ENCODE assay signal across 17 cellular contexts in genomic region chr16:87894005-87894404, GRCh38. TPM values are rescaled to one million over a fixed set of nuclear protein-coding genes. Genes with fewer than 3 reads are reported as not detected.
DNase-seq lines count a peak whose midpoint lies in the region; ATAC-seq, FAIRE-seq and TF ChIP-seq lines count a peak whose summit lies in the region.
"Not testable (repeated sequence)": the region's sequence is repeated elsewhere in the genome, so short reads cannot be mapped to it uniquely, and the experiment has no call there.
"Had no signal": no experiment of that assay in that cellular context is flagged by ENCODE, and none has a peak within 500 bp of the region (broad histone marks: within the 10 kb centered on the region; RNA-seq: fewer than 3 reads in every experiment).

No MANE protein-coding gene starts in this region.

- H3K4me1 Mint-ChIP-seq in stimulated activated naive CD8-positive, alpha-beta T cell treated with anti-CD3 and anti-CD28 coated beads, Interleukin-15, Interleukin-2, amounts not matched to agents 100 ng/mL and 50 ng/mL, for 24 hours (ENCODE audit: low read depth), result peaks cover 54% of the 10 kb centered on the region

- H3K27ac Mint-ChIP-seq in stimulated activated naive CD8-positive, alpha-beta T cell treated with anti-CD3 and anti-CD28 coated beads, Interleukin-15, Interleukin-2, amounts not matched to agents 100 ng/mL and 50 ng/mL, for 24 hours, result peak overlapping the region; percentile 100

- TF ChIP-seq CTCF in A549 (IDR thresholded peaks at IDR 0.05); adrenal gland (IDR thresholded peaks at IDR 0.05); dorsolateral prefrontal cortex (IDR thresholded peaks at IDR 0.05 in 54 of 56, conservative IDR thresholded peaks at IDR 0.05 in 2 of 56; ENCODE audit: low read depth in 1 of 56, partially characterized antibody in 56 of 56); heart left ventricle (IDR thresholded peaks at IDR 0.05): not testable (repeated sequence)

- ATAC-seq in A549 (peak; percentile 48 to 66; a peak in 4 of 6 replicates), SK-N-SH treated with all-trans-retinoic acid at 6 μM for 48 hours (peak; percentile 92), heart left ventricle (peak; percentile 83 to 90 (median 84))

- not testable (repeated sequence) for TF ChIP-seq RAD21 in A549 (conservative IDR thresholded peaks at IDR 0.05 in 1 of 2, IDR thresholded peaks at IDR 0.05 in 1 of 2)

- not testable (repeated sequence) for H3K9me3 Mint-ChIP-seq in stimulated activated naive CD8-positive, alpha-beta T cell treated with anti-CD3 and anti-CD28 coated beads, Interleukin-15, Interleukin-2, amounts not matched to agents 100 ng/mL and 50 ng/mL, for 24 hours

- H3K36me3 Mint-ChIP-seq in stimulated activated naive CD8-positive, alpha-beta T cell treated with anti-CD3 and anti-CD28 coated beads, Interleukin-15, Interleukin-2, amounts not matched to agents 100 ng/mL and 50 ng/mL, for 24 hours (ENCODE audit: low read depth), result not testable (repeated sequence)

- not testable (repeated sequence) for H3K4me1 ChIP-seq in A549; adrenal gland (replicated peaks in 1 of 2)
- H3K4me1 ChIP-seq in heart left ventricle, result peaks cover 0 to 30% (median 0%) of the 10 kb centered on the region in 12 donors

- not testable (repeated sequence) for H3K27me3 Mint-ChIP-seq in stimulated activated naive CD8-positive, alpha-beta T cell treated with anti-CD3 and anti-CD28 coated beads, Interleukin-15, Interleukin-2, amounts not matched to agents 100 ng/mL and 50 ng/mL, for 24 hours

- not testable (repeated sequence) for TF ChIP-seq POLR2A in A549 (IDR thresholded peaks at IDR 0.05; ENCODE audit: low read length); adrenal gland (IDR thresholded peaks at IDR 0.05); heart left ventricle (IDR thresholded peaks at IDR 0.05)

- H3K4me2 ChIP-seq in A549, result not testable (repeated sequence)

- WGBS in A549 (ENCODE audit: missing lambda C conversion rate), result 75% methylated on average over 4 of the region's 4 CpGs
- 16 to 40% (median 23%) methylated on average over 4 of the region's 4 CpGs for WGBS in adrenal gland, 4 donors
- 35 to 56% (median 46%) methylated on average over 4 of the region's 4 CpGs for WGBS in heart left ventricle, 4 donors

- not testable (repeated sequence) for H3K4me3 ChIP-seq in A549, adrenal gland, dorsolateral prefrontal cortex, heart left ventricle

- H3K4me3 Mint-ChIP-seq in stimulated activated naive CD8-positive, alpha-beta T cell treated with anti-CD3 and anti-CD28 coated beads, Interleukin-15, Interleukin-2, amounts not matched to agents 100 ng/mL and 50 ng/mL, for 24 hours, result not testable (repeated sequence)

- POLR2A ChIA-PET in A549 (lab: Yijun Ruan, JAX), result not testable (repeated sequence)

- H3K27ac ChIP-seq in A549 (0 out of 6 replicates have a peak overlapping the region, but pooled peaks of 1 of the 2 experiments have one; percentile 18), adrenal gland (peak overlapping the region in 2 of 5 donors; percentile 26 to 46), dorsolateral prefrontal cortex (peak overlapping the region in 50 of 59 donors; percentile 7 to 88 (median 71)), heart left ventricle (peak overlapping the region in 6 of 12 donors; percentile 18 to 56 (median 44))

- not testable (repeated sequence) for H3K9me3 ChIP-seq in A549; adrenal gland (replicated peaks in 1 of 3); heart left ventricle

- not testable (repeated sequence) for H3K36me3 ChIP-seq in adrenal gland (replicated peaks in 1 of 2); heart left ventricle

- CTCF ChIA-PET in A549 (lab: Yijun Ruan, JAX), result interaction anchor here (0.8 to 2.8 kb wide), 3 partner anchors 16 to 125 kb away, joined by 3 to 9 read pairs (median 5); no protein-coding TSS in a partner anchor

- not testable (repeated sequence) for TF ChIP-seq EP300 in A549 (IDR thresholded peaks at IDR 0.05)

- FAIRE-seq in A549 (lab: Jason Lieb, UNC), result not testable (repeated sequence)

- intact Hi-C loops in adrenal gland (cut with DNase I); dorsolateral prefrontal cortex (cut with DNase I); heart left ventricle (cut with DNase I): not testable (repeated sequence)

- not testable (repeated sequence) for DNase-seq in A549 (ENCODE audit: low read depth in 1 of 2, low spot score in 1 of 2)
- peak; percentile 27 for DNase-seq in HCEC 1CT
- peak; percentile 38 to 76 (median 66) for DNase-seq in adrenal gland
- peak in 1 of 10 donors; percentile 92 for DNase-seq in dorsolateral prefrontal cortex
- peak in 1 of 5 donors; percentile 40 for DNase-seq in heart left ventricle
- DNase-seq in myocyte (ENCODE audit: low read depth), result peak; percentile 88

- not testable (repeated sequence) for H3K27me3 ChIP-seq in adrenal gland, dorsolateral prefrontal cortex, heart left ventricle

RNA-seq across cellular contexts. Expression of gene SLC7A5, which starts 24.7 kb away (rescaled TPM):
- polyA plus RNA-seq in A549 (2011; rRNA removed) (265 and 326 TPM in 2 replicates), A549 (2017; fragmentation: RNase III; extraction: RNeasy Plus Mini Kit Qiagen cat#74134 plus additional on column Dnase treatment) (903 to 1,096 TPM (median 972 TPM) in 3 replicates), adrenal gland (1 to 10 TPM; 1.6 to 3.7 (median 1.8) TPM), heart left ventricle (1 to 10 TPM; 3.2 to 5.4 TPM)
- polyA plus RNA-seq in A549 (2012; cell fraction: cytosol; rRNA removed), result 971 and 1,312 TPM in 2 replicates
- 1,440 and 1,925 TPM in 2 replicates for polyA plus RNA-seq in A549 (2012; cell fraction: nucleus; rRNA removed)
- 237 and 354 TPM in 2 replicates for polyA minus RNA-seq in A549 (2011; rRNA and poly(A)+ RNA removed)
- total RNA-seq in adrenal gland (1 to 10 TPM in 7 of 8 donors, under 1 TPM in 1; 0.69 to 6.4 (median 2.4) TPM), dorsolateral prefrontal cortex (100 to 1,000 TPM in 16 of 120 experiments, 10 to 100 TPM in 104; 37.8 to 157 (median 74.3) TPM), heart left ventricle (10 to 100 TPM in 1 of 9 donors, 1 to 10 TPM in 8; 1.7 to 12.2 (median 3.0) TPM), myocyte (47.1 and 48.6 TPM in 2 replicates)
- polyA plus RNA-seq in myocyte (2012), result 469 TPM

RNA-seq across cellular contexts. Expression of gene CA5A, which starts 42.3 kb away (rescaled TPM):
- not detected in 2 replicates for polyA plus RNA-seq in A549 (2011; rRNA removed)
- not detected in 2 replicates for polyA plus RNA-seq in A549 (2012; cell fraction: cytosol; rRNA removed)
- polyA plus RNA-seq in A549 (2012; cell fraction: nucleus; rRNA removed), result not detected in 2 replicates
- polyA plus RNA-seq in A549 (2017; fragmentation: RNase III; extraction: RNeasy Plus Mini Kit Qiagen cat#74134 plus additional on column Dnase treatment), result not detected in 3 replicates
- polyA minus RNA-seq in A549 (2011; rRNA and poly(A)+ RNA removed), result not detected in 2 replicates
- total RNA-seq in adrenal gland, result under 1 TPM in 1 of 8 donors, not detected in 7; 0.56 TPM
- polyA plus RNA-seq in adrenal gland, result not detected
- total RNA-seq in dorsolateral prefrontal cortex, result 1 to 10 TPM in 22 of 120 experiments, under 1 TPM in 64, not detected in 34; 0.06 to 2.7 (median 0.56) TPM
- under 1 TPM in 2 of 9 donors, not detected in 7; 0.25 to 0.44 TPM for total RNA-seq in heart left ventricle
- under 1 TPM in 1 of 2 donors, not detected in 1; 0.08 TPM for polyA plus RNA-seq in heart left ventricle
- total RNA-seq in myocyte, result not detected in 2 replicates
- polyA plus RNA-seq in myocyte (2012), result not detected
- total RNA-seq: activated CD4-positive, alpha-beta memory T cell treated with anti-CD3 and anti-CD28 coated beads for 36 hours; CD8-positive, alpha-beta T cell; Daoy; dermis microvascular lymphatic vessel endothelial cell; glomerular endothelial cell; mesenteric fat pad; PC-3; subcutaneous adipose tissue; upper lobe of right lung had no signal

RNA-seq across cellular contexts. Expression of gene BANP, which starts 57.2 kb away (rescaled TPM):
- 17.1 and 18.1 TPM in 2 replicates for polyA plus RNA-seq in A549 (2011; rRNA removed)
- polyA plus RNA-seq in A549 (2012; cell fraction: cytosol; rRNA removed), result 26.4 and 27.3 TPM in 2 replicates
- 52.3 and 59.7 TPM in 2 replicates for polyA plus RNA-seq in A549 (2012; cell fraction: nucleus; rRNA removed)
- polyA plus RNA-seq in A549 (2017; fragmentation: RNase III; extraction: RNeasy Plus Mini Kit Qiagen cat#74134 plus additional on column Dnase treatment), result 13.6 to 17.2 TPM (median 16.5 TPM) in 3 replicates
- polyA minus RNA-seq in A549 (2011; rRNA and poly(A)+ RNA removed), result 30.8 and 44.8 TPM in 2 replicates
- total RNA-seq in adrenal gland, result 10 to 100 TPM; 16.8 to 29.8 (median 22.2) TPM
- 10 to 100 TPM; 10.4 to 23.6 (median 19.2) TPM for polyA plus RNA-seq in adrenal gland
- 10 to 100 TPM; 17.6 to 85.0 (median 34.7) TPM for total RNA-seq in dorsolateral prefrontal cortex
- total RNA-seq in heart left ventricle, result 10 to 100 TPM; 11.9 to 20.7 (median 14.3) TPM
- polyA plus RNA-seq in heart left ventricle, result 1 to 10 TPM; 7.2 to 9.2 TPM
- total RNA-seq in myocyte, result 16.5 and 19.7 TPM in 2 replicates
- 14.2 TPM for polyA plus RNA-seq in myocyte (2012)
